8 cellular contexts compared by ENCODE assay signal in genomic region chr20:20466341-20466879, GRCh38.
DNase-seq lines count a peak whose midpoint lies in the region; ATAC-seq and TF ChIP-seq lines count a peak whose summit lies in the region.

No MANE protein-coding gene starts in this region.

- no peak overlapping the region for H3K27ac Mint-ChIP-seq in type B pancreatic cell

- peaks cover 9% of the 10 kb centered on the region for H3K36me3 Mint-ChIP-seq in type B pancreatic cell

- ATAC-seq in HG03521 (IDR thresholded peaks at IDR 0.05; ENCODE audit: unreplicated experiment) = peak; percentile 93

- H3K4me3 Mint-ChIP-seq in type B pancreatic cell = no peak overlapping the region

- H3K4me3 ChIP-seq in astrocyte of the spinal cord (ENCODE audit: low read depth, low read length) = no peak overlapping the region

- H3K9me3 Mint-ChIP-seq in type B pancreatic cell = no peaks in the 10 kb centered on the region

- peaks cover 15% of the 10 kb centered on the region for H3K4me1 Mint-ChIP-seq in type B pancreatic cell (ENCODE audit: unreplicated experiment)

- in situ Hi-C loops in GM13977 (cut with MboI; ENCODE audit: low pct_unique_long_range_greater_than_20kb, low sequenced_read_pairs, unreplicated experiment) = no loop called here
- in situ Hi-C loops in astrocyte of the spinal cord (cut with HindIII; ENCODE audit: low sequenced_read_pairs) = no loop called here

- DNase-seq in GM13977 (ENCODE audit: low spot score) = peak; percentile 38
- peak; percentile 44 for DNase-seq in GM20000 (ENCODE audit: low spot score)
- peak; percentile 81 for DNase-seq in astrocyte of the spinal cord (ENCODE audit: low read depth, low spot score)
- DNase-seq in HuH-7.5 (ENCODE audit: low spot score) = no peak
- DNase-seq in type B pancreatic cell (ENCODE audit: extremely low spot score, unreplicated experiment) = no peak
- DNase-seq in stimulated activated CD4-positive, alpha-beta T cell treated with anti-CD3 and anti-CD28 coated beads, Interleukin-12 subunit alpha, Interleukin-12 subunit beta, amount 100 ng/mL, for 4 hours = no peak
- no peak for DNase-seq in activated CD4-positive, CD25-positive, alpha-beta regulatory T cell treated with anti-CD3 and anti-CD28 coated beads, Interleukin-2, amount 50 U/mL, for 72 hours

- no peak for TF ChIP-seq CTCF in GM13977 (IDR thresholded peaks at IDR 0.05; ENCODE audit: extremely low read depth, insufficient read depth, missing control alignments)
- TF ChIP-seq CTCF in GM20000 (IDR thresholded peaks at IDR 0.05; ENCODE audit: extremely low read depth, missing control alignments) = no peak
- no peak for TF ChIP-seq CTCF in astrocyte of the spinal cord (IDR thresholded peaks at IDR 0.05; ENCODE audit: low read depth, low read length)
- TF ChIP-seq CTCF in type B pancreatic cell (conservative IDR thresholded peaks at IDR 0.05) = no peak

- H3K27me3 Mint-ChIP-seq in type B pancreatic cell = no peaks in the 10 kb centered on the region

Comparison
In these comparisons a context has a peak if more than half of its experiments do, and no peak if none do; other contexts are left out.
1. DNase-seq: peak in GM13977 (single experiment), GM20000 (single experiment) and astrocyte of the spinal cord (single experiment); none in HuH-7.5 (single experiment), type B pancreatic cell (single experiment), stimulated activated CD4-positive, alpha-beta T cell treated with anti-CD3 and anti-CD28 coated beads, Interleukin-12 subunit alpha, Interleukin-12 subunit beta, amount 100 ng/mL, for 4 hours (single experiment) and activated CD4-positive, CD25-positive, alpha-beta regulatory T cell treated with anti-CD3 and anti-CD28 coated beads, Interleukin-2, amount 50 U/mL, for 72 hours (single experiment).